8 cellular contexts compared by ENCODE assay signal in the genomic region with DNA sequence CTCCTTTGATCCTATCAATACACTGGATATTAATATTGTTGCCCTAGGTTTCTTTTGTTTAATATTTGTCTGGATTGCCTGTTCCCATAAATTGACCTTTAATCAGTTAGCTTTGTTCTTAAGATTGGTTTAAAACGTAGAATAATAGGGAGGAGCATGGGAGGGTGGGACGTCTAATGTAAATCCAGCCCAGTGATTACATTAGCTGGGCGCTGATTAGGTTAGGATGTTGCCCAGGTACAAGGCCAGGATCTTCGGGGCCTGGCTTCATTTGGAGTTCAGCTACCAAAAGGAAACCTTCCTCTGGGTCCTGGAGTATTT. TPM values are rescaled to one million over a fixed set of nuclear protein-coding genes. Genes with fewer than 3 reads are reported as not detected.
A peak's percentile ranks its signal among the peaks of the same experiment; 100 is the strongest.
DNase-seq lines count a peak whose midpoint lies in the region; ATAC-seq and TF ChIP-seq lines count a peak whose summit lies in the region.

A gene with protein sequence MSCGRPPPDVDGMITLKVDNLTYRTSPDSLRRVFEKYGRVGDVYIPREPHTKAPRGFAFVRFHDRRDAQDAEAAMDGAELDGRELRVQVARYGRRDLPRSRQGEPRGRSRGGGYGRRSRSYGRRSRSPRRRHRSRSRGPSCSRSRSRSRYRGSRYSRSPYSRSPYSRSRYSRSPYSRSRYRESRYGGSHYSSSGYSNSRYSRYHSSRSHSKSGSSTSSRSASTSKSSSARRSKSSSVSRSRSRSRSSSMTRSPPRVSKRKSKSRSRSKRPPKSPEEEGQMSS (plus strand): TSS at position 199 of the 321 bp plus-strand sequence. CDS start 308 bp downstream, outside the sequence.

- no peaks in the 10 kb centered on the region for H3K9me3 ChIP-seq in Peyer's patch

- ATAC-seq in activated T-cell treated with anti-CD3 and anti-CD28 coated beads, Interleukin-2, amount 50 U/mL, for 4 hours, result peak; percentile 29 to 36
- peak; percentile 17 for ATAC-seq in HG03060 (IDR thresholded peaks at IDR 0.05; ENCODE audit: low read depth, unreplicated experiment)
- ATAC-seq in naive thymus-derived CD8-positive, alpha-beta T cell, result peak; percentile 11 to 16

- peak within 1 kb of the TSS; percentile 96 to 99 (median 98) for H3K27ac ChIP-seq in Peyer's patch

- POLR2A ChIA-PET in naive thymus-derived CD8-positive, alpha-beta T cell (lab: Charles Lee), result interaction anchor here (0.6 to 5.4 kb wide), 18 partner anchors 8 to 1325 kb away, joined by 3 to 180 read pairs (median 6); partner anchors contain the start of genes C11orf54, C11orf97, CCDC82 and CEP57

- TF ChIP-seq CTCF in Peyer's patch (IDR thresholded peaks at IDR 0.05) (no peak), endothelial cell (IDR thresholded peaks at IDR 0.05; ENCODE audit: unreplicated experiment) (no peak)

- DNase-seq in activated T-cell treated with anti-CD3 and anti-CD28 coated beads, Interleukin-2, amount 50 U/mL, for 4 hours, result no peak
- DNase-seq in activated T-cell treated with anti-CD3 and anti-CD28 coated beads for 4 hours (no peak), Peyer's patch (no peak), endothelial cell (ENCODE audit: low spot score) (no peak), D341Med (ENCODE audit: low spot score) (no peak), LoVo (ENCODE audit: low spot score) (no peak)
- no peak for DNase-seq in naive thymus-derived CD8-positive, alpha-beta T cell

- H3K4me3 ChIP-seq in Peyer's patch, result peak within 1 kb of the TSS; percentile 68 to 95 (median 82)

- peaks cover 25% of the 10 kb centered on the region for H3K4me1 Mint-ChIP-seq in activated T-cell treated with anti-CD3 and anti-CD28 coated beads, Interleukin-2, amount 50 U/mL, for 4 hours (ENCODE audit: low read depth)
- peaks cover 13% of the 10 kb centered on the region for H3K4me1 Mint-ChIP-seq in endothelial cell (ENCODE audit: unreplicated experiment)
- H3K4me1 Mint-ChIP-seq in naive thymus-derived CD8-positive, alpha-beta T cell, result peaks cover 10 to 32% (median 28%) of the 10 kb centered on the region in 4 donors

- H3K27me3 ChIP-seq in Peyer's patch, result no peaks in the 10 kb centered on the region

- H3K27me3 Mint-ChIP-seq in activated T-cell treated with anti-CD3 and anti-CD28 coated beads, Interleukin-2, amount 50 U/mL, for 4 hours (ENCODE audit: low read depth), result no peaks in the 10 kb centered on the region
- peaks cover 4% of the 10 kb centered on the region for H3K27me3 Mint-ChIP-seq in endothelial cell (ENCODE audit: unreplicated experiment)
- no peaks in the 10 kb centered on the region for H3K27me3 Mint-ChIP-seq in naive thymus-derived CD8-positive, alpha-beta T cell

- no peaks in the 10 kb centered on the region for H3K9me3 Mint-ChIP-seq in activated T-cell treated with anti-CD3 and anti-CD28 coated beads, Interleukin-2, amount 50 U/mL, for 4 hours
- no peaks in the 10 kb centered on the region for H3K9me3 Mint-ChIP-seq in endothelial cell (ENCODE audit: unreplicated experiment)
- no peaks in the 10 kb centered on the region for H3K9me3 Mint-ChIP-seq in naive thymus-derived CD8-positive, alpha-beta T cell

- H3K36me3 Mint-ChIP-seq in activated T-cell treated with anti-CD3 and anti-CD28 coated beads, Interleukin-2, amount 50 U/mL, for 4 hours (ENCODE audit: insufficient read depth), result peaks cover 10% of the 10 kb centered on the region
- no peaks in the 10 kb centered on the region for H3K36me3 Mint-ChIP-seq in endothelial cell (ENCODE audit: low read depth, unreplicated experiment)
- peaks cover 2 to 13% (median 3%) of the 10 kb centered on the region in 3 donors for H3K36me3 Mint-ChIP-seq in naive thymus-derived CD8-positive, alpha-beta T cell

- no peaks in the 10 kb centered on the region for H3K36me3 ChIP-seq in Peyer's patch

- H3K4me3 Mint-ChIP-seq in activated T-cell treated with anti-CD3 and anti-CD28 coated beads, Interleukin-2, amount 50 U/mL, for 4 hours, result peak within 1 kb of the TSS; percentile 95
- H3K4me3 Mint-ChIP-seq in endothelial cell (ENCODE audit: unreplicated experiment), result peak within 1 kb of the TSS; percentile 99
- peak within 1 kb of the TSS; percentile 94 to 100 (median 98) for H3K4me3 Mint-ChIP-seq in naive thymus-derived CD8-positive, alpha-beta T cell

- TF ChIP-seq POLR2A in Peyer's patch (IDR thresholded peaks at IDR 0.05), result no peak

- peak within 1 kb of the TSS; percentile 91 for H3K27ac Mint-ChIP-seq in endothelial cell (ENCODE audit: unreplicated experiment)
- H3K27ac Mint-ChIP-seq in naive thymus-derived CD8-positive, alpha-beta T cell, result peak within 1 kb of the TSS; percentile 97 to 100 (median 99)

- H3K4me1 ChIP-seq in Peyer's patch, result peaks cover 0 to 16% (median 6%) of the 10 kb centered on the region in 4 donors

RNA-seq across cellular contexts. Expression of the gene that starts here (rescaled TPM):
- total RNA-seq in activated T-cell treated with anti-CD3 and anti-CD28 coated beads, Interleukin-2, amount 50 U/mL, for 4 hours, result 10 to 100 TPM; 51.7 to 63.4 (median 56.1) TPM
- total RNA-seq in Peyer's patch (10 to 100 TPM; 19.0 to 41.0 (median 27.4) TPM), endothelial cell (ENCODE audit: unreplicated experiment) (25.2 TPM)
- total RNA-seq in naive thymus-derived CD8-positive, alpha-beta T cell, result 100 to 1,000 TPM; 124 to 125 TPM
- polyA plus RNA-seq in naive thymus-derived CD8-positive, alpha-beta T cell, result 100 to 1,000 TPM in 2 of 3 donors, 10 to 100 TPM in 1; 94.1 to 106 (median 106) TPM
